In genomic region chr2:69894737-69895136, GRCh38 we compare ENCODE assay signal across 8 cellular contexts. TPM values are rescaled to one million over a fixed set of nuclear protein-coding genes. Genes with fewer than 3 reads are reported as not detected.
A peak's percentile ranks its signal among the peaks of the same experiment; 100 is the strongest.
DNase-seq lines count a peak whose midpoint lies in the region; ATAC-seq lines count a peak whose summit lies in the region.
"Not testable (repeated sequence)": the region's sequence is repeated elsewhere in the genome, so short reads cannot be mapped to it uniquely, and the experiment has no call there.

No MANE protein-coding gene starts in this region.

- H3K9me3 Mint-ChIP-seq in activated naive CD4-positive, alpha-beta T cell treated with anti-CD3 and anti-CD28 coated beads, Interleukin-2, amount 50 U/mL, for 72 hours; effector memory CD8-positive, alpha-beta T cell; naive thymus-derived CD4-positive, alpha-beta T cell; stimulated activated effector memory CD8-positive, alpha-beta T cell treated with anti-CD3 and anti-CD28 coated beads, Interleukin-12 subunit alpha, Interleukin-12 subunit beta, amount 100 ng/mL, for 72 hours: not testable (repeated sequence)

- H3K36me3 ChIP-seq in ACC112 (ENCODE audit: insufficient read depth, low read length) (peaks cover 22% of the 10 kb centered on the region), HAP-1 (replicated peaks) (peaks cover 35% of the 10 kb centered on the region), SJSA1 (peaks cover 42% of the 10 kb centered on the region)
- H3K36me3 ChIP-seq in naive thymus-derived CD4-positive, alpha-beta T cell (ENCODE audit: control insufficient read depth in 2 of 3, insufficient read depth in 3 of 3, low read length in 3 of 3): peaks cover 11 to 41% (median 16%) of the 10 kb centered on the region in 3 experiments

- not testable (repeated sequence) for H2AFZ ChIP-seq in ACC112 (ENCODE audit: low read length, unreplicated experiment)

- H3K36me3 Mint-ChIP-seq in activated naive CD4-positive, alpha-beta T cell treated with anti-CD3 and anti-CD28 coated beads, Interleukin-2, amount 50 U/mL, for 72 hours: peaks cover 9 to 29% of the 10 kb centered on the region in 2 donors
- peaks cover 49% of the 10 kb centered on the region for H3K36me3 Mint-ChIP-seq in effector memory CD8-positive, alpha-beta T cell (ENCODE audit: insufficient read depth)
- peaks cover 0 to 19% (median 13%) of the 10 kb centered on the region in 5 donors for H3K36me3 Mint-ChIP-seq in naive thymus-derived CD4-positive, alpha-beta T cell
- H3K36me3 Mint-ChIP-seq in stimulated activated effector memory CD8-positive, alpha-beta T cell treated with anti-CD3 and anti-CD28 coated beads, Interleukin-12 subunit alpha, Interleukin-12 subunit beta, amount 100 ng/mL, for 72 hours: peaks cover 61% of the 10 kb centered on the region

- POLR2A ChIA-PET in naive thymus-derived CD4-positive, alpha-beta T cell (lab: Charles Lee): interaction anchor here (0.6 to 3.0 kb wide), 8 partner anchors 12 to 399 kb away, joined by 3 to 32 read pairs (median 7); partner anchors contain the start of genes C2orf42, MXD1 and SNRPG

- H3K4me3 ChIP-seq in ACC112 (ENCODE audit: low read depth, low read length) (peak overlapping the region; percentile 89), HAP-1 (peak overlapping the region; percentile 69), SJSA1 (peak overlapping the region; percentile 59), iPS-11a (ENCODE audit: low read depth, low read length) (peak overlapping the region; percentile 95)
- peak overlapping the region; percentile 67 for H3K4me3 ChIP-seq in naive thymus-derived CD4-positive, alpha-beta T cell (ENCODE audit: low read length)

- H3K4me1 Mint-ChIP-seq in effector memory CD8-positive, alpha-beta T cell (ENCODE audit: low read depth in 2 of 2): peaks cover 21 to 36% of the 10 kb centered on the region in 2 donors
- H3K4me1 Mint-ChIP-seq in naive thymus-derived CD4-positive, alpha-beta T cell: peaks cover 12 to 60% (median 46%) of the 10 kb centered on the region in 7 donors
- H3K4me1 Mint-ChIP-seq in stimulated activated effector memory CD8-positive, alpha-beta T cell treated with anti-CD3 and anti-CD28 coated beads, Interleukin-12 subunit alpha, Interleukin-12 subunit beta, amount 100 ng/mL, for 72 hours: peaks cover 39% of the 10 kb centered on the region

- peaks cover 34% of the 10 kb centered on the region for H3K79me2 ChIP-seq in ACC112 (ENCODE audit: control insufficient read depth, insufficient read depth, low read length, unreplicated experiment)

- H3K27me3 ChIP-seq in ACC112 (ENCODE audit: insufficient read depth, low read length); HAP-1 (ENCODE audit: low read depth); SJSA1 (replicated peaks); naive thymus-derived CD4-positive, alpha-beta T cell (ENCODE audit: control insufficient read depth in 2 of 2, insufficient read depth in 2 of 2, low read length in 2 of 2): not testable (repeated sequence)

- not testable (repeated sequence) for H3K27me3 Mint-ChIP-seq in effector memory CD8-positive, alpha-beta T cell; naive thymus-derived CD4-positive, alpha-beta T cell

- peak overlapping the region; percentile 96 to 100 for H3K27ac Mint-ChIP-seq in activated naive CD4-positive, alpha-beta T cell treated with anti-CD3 and anti-CD28 coated beads, Interleukin-2, amount 50 U/mL, for 72 hours
- peak overlapping the region; percentile 99 to 100 for H3K27ac Mint-ChIP-seq in effector memory CD8-positive, alpha-beta T cell
- H3K27ac Mint-ChIP-seq in naive thymus-derived CD4-positive, alpha-beta T cell: peak overlapping the region in 6 of 9 donors; percentile 79 to 100 (median 99)
- peak overlapping the region; percentile 99 for H3K27ac Mint-ChIP-seq in stimulated activated effector memory CD8-positive, alpha-beta T cell treated with anti-CD3 and anti-CD28 coated beads, Interleukin-12 subunit alpha, Interleukin-12 subunit beta, amount 100 ng/mL, for 72 hours

- H3K9me3 ChIP-seq in HAP-1; SJSA1 (replicated peaks); naive thymus-derived CD4-positive, alpha-beta T cell (ENCODE audit: control insufficient read depth in 2 of 3, low read length in 3 of 3): not testable (repeated sequence)

- ATAC-seq in activated naive CD4-positive, alpha-beta T cell treated with anti-CD3 and anti-CD28 coated beads, Interleukin-2, amount 50 U/mL, for 72 hours; effector memory CD8-positive, alpha-beta T cell (replicated peaks); naive thymus-derived CD4-positive, alpha-beta T cell; stimulated activated effector memory CD8-positive, alpha-beta T cell treated with anti-CD3 and anti-CD28 coated beads, Interleukin-12 subunit alpha, Interleukin-12 subunit beta, amount 100 ng/mL, for 72 hours: not testable (repeated sequence)

- peaks cover 13% of the 10 kb centered on the region for H3K4me1 ChIP-seq in ACC112 (ENCODE audit: control insufficient read depth, insufficient read depth, low read length, unreplicated experiment)
- H3K4me1 ChIP-seq in HAP-1; SJSA1 (replicated peaks): not testable (repeated sequence)
- H3K4me1 ChIP-seq in naive thymus-derived CD4-positive, alpha-beta T cell (ENCODE audit: control insufficient read depth in 2 of 2, insufficient read depth in 2 of 2, low read length in 2 of 2): peaks cover 12 to 17% of the 10 kb centered on the region in 2 donors

- not testable (repeated sequence) for H3K27ac ChIP-seq in ACC112 (ENCODE audit: low read depth, low read length); SJSA1
- H3K27ac ChIP-seq in naive thymus-derived CD4-positive, alpha-beta T cell (ENCODE audit: low read depth, low read length): peak overlapping the region; percentile 91

- DNase-seq in HAP-1 (ENCODE audit: low spot score in 2 of 2); SJSA1 (ENCODE audit: low read depth in 1 of 2, low spot score in 2 of 2); activated naive CD4-positive, alpha-beta T cell treated with anti-CD3 and anti-CD28 coated beads, Interleukin-2, amount 50 U/mL, for 72 hours (ENCODE audit: low spot score in 2 of 2); effector memory CD8-positive, alpha-beta T cell; naive thymus-derived CD4-positive, alpha-beta T cell; stimulated activated effector memory CD8-positive, alpha-beta T cell treated with anti-CD3 and anti-CD28 coated beads, Interleukin-12 subunit alpha, Interleukin-12 subunit beta, amount 100 ng/mL, for 72 hours (ENCODE audit: low spot score in 2 of 2): not testable (repeated sequence)

- CTCF ChIA-PET in naive thymus-derived CD4-positive, alpha-beta T cell (lab: Charles Lee): interaction anchor here (0.5 kb wide), 1 partner anchor 210 kb away, joined by 4 read pairs; no protein-coding TSS in a partner anchor

- in situ Hi-C loops in HAP-1 (cut with MboI; ENCODE audit: low sequenced_read_pairs): not testable (repeated sequence)

- intact Hi-C loops in naive thymus-derived CD4-positive, alpha-beta T cell (cut with micrococcal nuclease): loop anchor here (1.0 to 5.0 kb wide), 4 partner anchors 8 to 398 kb away; partner anchors contain the start of gene SNRPG (in 1 of the 2)

- peak overlapping the region; percentile 99 to 100 for H3K4me3 Mint-ChIP-seq in effector memory CD8-positive, alpha-beta T cell
- H3K4me3 Mint-ChIP-seq in naive thymus-derived CD4-positive, alpha-beta T cell: peak overlapping the region; percentile 90 to 100 (median 99)
- H3K4me3 Mint-ChIP-seq in stimulated activated effector memory CD8-positive, alpha-beta T cell treated with anti-CD3 and anti-CD28 coated beads, Interleukin-12 subunit alpha, Interleukin-12 subunit beta, amount 100 ng/mL, for 72 hours: peak overlapping the region; percentile 97

RNA-seq across cellular contexts. Expression of gene SNRNP27, which starts 1.0 kb away (rescaled TPM):
- 130 and 195 TPM in 2 replicates for total RNA-seq in SJSA1 (2014; rRNA removed; shearing (Covaris generic))
- 10 to 100 TPM; 61.4 to 69.4 TPM for total RNA-seq in activated naive CD4-positive, alpha-beta T cell treated with anti-CD3 and anti-CD28 coated beads, Interleukin-2, amount 50 U/mL, for 72 hours
- total RNA-seq in naive thymus-derived CD4-positive, alpha-beta T cell: 10 to 100 TPM; 32.5 to 56.0 (median 51.5) TPM
- 10 to 100 TPM; 56.2 to 58.4 TPM for polyA plus RNA-seq in naive thymus-derived CD4-positive, alpha-beta T cell

RNA-seq across cellular contexts. Expression of gene MXD1, which starts 20.2 kb away (rescaled TPM):
- 3.1 and 4.0 TPM in 2 replicates for total RNA-seq in SJSA1 (2014; rRNA removed; shearing (Covaris generic))
- 10 to 100 TPM; 14.5 to 20.7 TPM for total RNA-seq in activated naive CD4-positive, alpha-beta T cell treated with anti-CD3 and anti-CD28 coated beads, Interleukin-2, amount 50 U/mL, for 72 hours
- 100 to 1,000 TPM in 1 of 5 experiments, 10 to 100 TPM in 4; 15.1 to 112 (median 22.9) TPM for total RNA-seq in naive thymus-derived CD4-positive, alpha-beta T cell
- polyA plus RNA-seq in naive thymus-derived CD4-positive, alpha-beta T cell: 10 to 100 TPM in 1 of 2 donors, 1 to 10 TPM in 1; 7.0 to 10.6 TPM
